ENCODE assay signal across 7 cellular contexts in genomic region chr4:1621526-1621925, GRCh38.
"Had no signal": no experiment of that assay in that cellular context is flagged by ENCODE, and none has a peak within 500 bp of the region (broad histone marks: within the 10 kb centered on the region; RNA-seq: fewer than 3 reads in every experiment).

No MANE protein-coding gene starts in this region.

- H3K36me3 ChIP-seq: HAP-1 had no signal

- H3K27ac ChIP-seq: GM23248 had no signal

- DNase-seq: GM23248, GOT3, H7, IMR-90 had no signal

- ATAC-seq: HCT116 had no signal

- H3K4me1 ChIP-seq: HAP-1 had no signal

- H3K9me3 ChIP-seq: HAP-1 had no signal

- H3K9ac ChIP-seq: GM23248 had no signal

- H3K4me3 ChIP-seq: GM23248, HAP-1, K562 had no signal
